38 cellular contexts compared by ENCODE assay signal in the genomic region with DNA sequence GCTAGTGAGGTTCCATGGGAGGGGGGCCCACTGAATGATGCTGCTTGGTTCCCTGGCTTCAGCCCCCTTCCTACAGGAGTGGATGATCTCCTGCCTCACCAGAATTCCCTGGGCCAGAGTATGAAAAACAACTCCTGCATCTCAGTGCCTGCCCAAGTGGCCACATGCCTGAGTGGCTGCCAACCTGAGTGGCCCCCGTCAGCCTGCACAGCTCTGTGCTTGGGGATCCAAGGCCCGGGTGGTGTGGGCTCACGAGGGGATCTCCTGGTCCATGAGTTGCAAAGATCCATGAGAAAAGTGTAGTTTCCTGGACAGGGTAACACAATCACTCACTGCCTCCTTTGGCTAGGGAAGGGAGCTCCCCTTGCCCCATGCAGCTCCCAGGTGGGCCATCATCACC. TPM values are rescaled to one million over a fixed set of nuclear protein-coding genes. Genes with fewer than 3 reads are reported as not detected.
DNase-seq lines count a peak whose midpoint lies in the region; ATAC-seq, FAIRE-seq and TF ChIP-seq lines count a peak whose summit lies in the region.
"Had no signal": no experiment of that assay in that cellular context is flagged by ENCODE, and none has a peak within 500 bp of the region (broad histone marks: within the 10 kb centered on the region; RNA-seq: fewer than 3 reads in every experiment).

No MANE protein-coding gene starts in this region.

- H3K36me3 ChIP-seq in bronchial epithelial cell (ENCODE audit: control insufficient read depth, insufficient read depth, low read length) (no peaks in the 10 kb centered on the region), kidney (ENCODE audit: control insufficient read depth in 1 of 2, insufficient read depth in 2 of 2, low read length in 2 of 2) (no peaks in the 10 kb centered on the region)
- H3K36me3 ChIP-seq: BE2C; BLaER1; BLaER1 treated with 17β-estradiol and CSF1 and Interleukin-3, amounts not matched to agents 10 nM and 100 nM had no signal

- TF ChIP-seq CTCF in natural killer cell (IDR thresholded peaks at IDR 0.05), result no peak
- TF ChIP-seq CTCF in bronchial epithelial cell (IDR thresholded peaks at IDR 0.05; ENCODE audit: insufficient read depth, low read length, severe bottlenecking), result no peak
- TF ChIP-seq CTCF in kidney (IDR thresholded peaks at IDR 0.05; ENCODE audit: borderline replicate concordance, extremely low read depth, insufficient read depth), result no peak

- H3K27me3 Mint-ChIP-seq in natural killer cell treated with Interleukin-12 subunit alpha and Interleukin-12 subunit beta and Interleukin-15 and Interleukin-18, amount 100 ng/mL, for 72 hours, result peaks cover 13 to 15% of the 10 kb centered on the region in 2 donors
- H3K27me3 Mint-ChIP-seq in natural killer cell (ENCODE audit: low read depth in 2 of 2), result peaks cover 6 to 16% of the 10 kb centered on the region in 2 donors

- H3K36me3 Mint-ChIP-seq in natural killer cell treated with Interleukin-12 subunit alpha and Interleukin-12 subunit beta and Interleukin-15 and Interleukin-18, amount 100 ng/mL, for 72 hours, result peaks cover 18% of the 10 kb centered on the region
- H3K36me3 Mint-ChIP-seq in natural killer cell, result no peaks in the 10 kb centered on the region
- H3K36me3 Mint-ChIP-seq: CD14-positive monocyte; CD4-positive, CD25-positive, alpha-beta regulatory T cell; CD8-positive, alpha-beta T cell had no signal

- no peaks in the 10 kb centered on the region for H3K4me1 ChIP-seq in kidney (ENCODE audit: control insufficient read depth in 1 of 2, insufficient read depth in 1 of 2, low read depth in 1 of 2, low read length in 2 of 2)
- H3K4me1 ChIP-seq: A549; BE2C; BLaER1; BLaER1 treated with 17β-estradiol and CSF1 and Interleukin-3, amounts not matched to agents 10 nM and 100 nM; Caco-2 had no signal

- no peak overlapping the region for H3K9ac ChIP-seq in kidney (ENCODE audit: low read length in 2 of 2)
- H3K9ac ChIP-seq: BLaER1; BLaER1 treated with 17β-estradiol and CSF1 and Interleukin-3, amounts not matched to agents 10 nM and 100 nM had no signal

- H3K4me1 Mint-ChIP-seq in natural killer cell treated with Interleukin-12 subunit alpha and Interleukin-12 subunit beta and Interleukin-15 and Interleukin-18, amount 100 ng/mL, for 72 hours (ENCODE audit: low read depth in 2 of 2), result no peaks in the 10 kb centered on the region
- H3K4me1 Mint-ChIP-seq in natural killer cell, result no peaks in the 10 kb centered on the region
- H3K4me1 Mint-ChIP-seq: B cell; CD14-positive monocyte; CD4-positive, alpha-beta memory T cell; CD4-positive, CD25-positive, alpha-beta regulatory T cell; CD8-positive, alpha-beta memory T cell had no signal

- no peak overlapping the region for H3K4me3 Mint-ChIP-seq in natural killer cell treated with Interleukin-12 subunit alpha and Interleukin-12 subunit beta and Interleukin-15 and Interleukin-18, amount 100 ng/mL, for 72 hours
- H3K4me3 Mint-ChIP-seq in natural killer cell, result no peak overlapping the region
- H3K4me3 Mint-ChIP-seq: B cell; CD14-positive monocyte; CD4-positive, alpha-beta memory T cell; CD4-positive, alpha-beta T cell; CD4-positive, CD25-positive, alpha-beta regulatory T cell; CD8-positive, alpha-beta memory T cell; CD8-positive, alpha-beta T cell had no signal

- no peaks in the 10 kb centered on the region for H3K9me3 ChIP-seq in kidney (ENCODE audit: control insufficient read depth in 1 of 2, low read length in 2 of 2)
- H3K9me3 ChIP-seq: A549; BE2C; BLaER1; BLaER1 treated with 17β-estradiol and CSF1 and Interleukin-3, amounts not matched to agents 10 nM and 100 nM; Caco-2 had no signal

- H3K27me3 ChIP-seq in bronchial epithelial cell (ENCODE audit: control insufficient read depth, insufficient read depth, low read length), result no peaks in the 10 kb centered on the region
- H3K27me3 ChIP-seq: BLaER1; BLaER1 treated with 17β-estradiol and CSF1 and Interleukin-3, amounts not matched to agents 10 nM and 100 nM had no signal

- H3K4me3 ChIP-seq in bronchial epithelial cell (ENCODE audit: low read depth, low read length) (no peak overlapping the region), kidney (ENCODE audit: low read length in 2 of 2) (no peak overlapping the region)
- H3K4me3 ChIP-seq: A549; BLaER1; BLaER1 treated with 17β-estradiol and CSF1 and Interleukin-3, amounts not matched to agents 10 nM and 100 nM had no signal

- no peak overlapping the region for H3K27ac ChIP-seq in kidney (ENCODE audit: low read depth in 2 of 2, low read length in 2 of 2)
- H3K27ac ChIP-seq: 22Rv1; A549; BLaER1; BLaER1 treated with 17β-estradiol and CSF1 and Interleukin-3, amounts not matched to agents 10 nM and 100 nM; C4-2B had no signal

- intact Hi-C loops in natural killer cell (cut with micrococcal nuclease) (no loop called here), kidney (cut with DNase I) (no loop called here)

- no peak overlapping the region for H3K27ac Mint-ChIP-seq in natural killer cell treated with Interleukin-12 subunit alpha and Interleukin-12 subunit beta and Interleukin-15 and Interleukin-18, amount 100 ng/mL, for 72 hours
- H3K27ac Mint-ChIP-seq in natural killer cell, result no peak overlapping the region
- H3K27ac Mint-ChIP-seq: B cell; CD14-positive monocyte; CD4-positive, alpha-beta memory T cell; CD4-positive, alpha-beta T cell; CD4-positive, CD25-positive, alpha-beta regulatory T cell; CD8-positive, alpha-beta memory T cell; CD8-positive, alpha-beta T cell had no signal

- H3K9me3 Mint-ChIP-seq in natural killer cell treated with Interleukin-12 subunit alpha and Interleukin-12 subunit beta and Interleukin-15 and Interleukin-18, amount 100 ng/mL, for 72 hours, result peaks cover 3% of the 10 kb centered on the region
- peaks cover 0 to 4% of the 10 kb centered on the region in 2 donors for H3K9me3 Mint-ChIP-seq in natural killer cell

- peak; percentile 11 to 17 for ATAC-seq in natural killer cell treated with Interleukin-12 subunit alpha and Interleukin-12 subunit beta and Interleukin-15 and Interleukin-18, amount 100 ng/mL, for 72 hours
- no peak for ATAC-seq in natural killer cell
- ATAC-seq: A549; CD8-positive, alpha-beta T cell had no signal

- FAIRE-seq in bronchial epithelial cell (lab: Jason Lieb, UNC) (peak; percentile 32), kidney (lab: Jason Lieb, UNC) (no peak)
- FAIRE-seq: A549, D721Med had no signal

- DNase-seq in natural killer cell treated with Interleukin-12 subunit alpha and Interleukin-12 subunit beta and Interleukin-15 and Interleukin-18, amount 100 ng/mL, for 72 hours (ENCODE audit: low spot score), result no peak
- DNase-seq in natural killer cell (no peak), bronchial epithelial cell (ENCODE audit: low read depth) (no peak), kidney (peak; percentile 60), AG08396 (ENCODE audit: low spot score) (no peak), NCI-H1092 (lab: John Stamatoyannopoulos, UW) (no peak)
- DNase-seq: 8988T; ACHN; AML-193; C1 segment of cervical spinal cord; Caco-2; Calu3; CD4-positive, alpha-beta T cell; CD4-positive, CD25-positive, alpha-beta regulatory T cell; CD8-positive, alpha-beta memory T cell; CD8-positive, alpha-beta T cell; COR-L47; DMS 273 treated with DMSO at 0.1 percent for 48 hours; DMS153; DMS53; DMS79; DMS79 treated with DMSO at 0.1 percent for 48 hours; DND-41; EL had no signal

RNA-seq across cellular contexts. Expression of a gene that starts 17.1 kb away (rescaled TPM):
- not detected for total RNA-seq in natural killer cell treated with Interleukin-12 subunit alpha and Interleukin-12 subunit beta and Interleukin-15 and Interleukin-18, amount 100 ng/mL, for 72 hours
- total RNA-seq in natural killer cell, result under 1 TPM in 1 of 3 donors, not detected in 2; 0.23 TPM
- total RNA-seq in bronchial epithelial cell, result 0.13 TPM in 1 of 2 replicates, not detected in the other
- 1.1 TPM for total RNA-seq in kidney
- 0.43 TPM for polyA plus RNA-seq in kidney (ENCODE audit: insufficient read depth, low read depth, low replicate concordance)
- total RNA-seq: A673; Caco-2; Calu3; CD8-positive, alpha-beta memory T cell; CD8-positive, alpha-beta T cell; Daoy had no signal
- polyA plus RNA-seq: AG04450; BJ; CD14-positive monocyte; CD4-positive, alpha-beta memory T cell; CD8-positive, alpha-beta memory T cell had no signal

Comparison
In these comparisons a context has a peak if more than half of its experiments do, and no peak if none do; other contexts are left out.
1. ATAC-seq: peak in natural killer cell treated with Interleukin-12 subunit alpha and Interleukin-12 subunit beta and Interleukin-15 and Interleukin-18, amount 100 ng/mL, for 72 hours (2 of 2); none in natural killer cell (0 of 3).